Comparison of ENCODE assay signal across 12 cellular contexts in genomic region chr6:101761124-101761601, GRCh38.
A peak's percentile ranks its signal among the peaks of the same experiment; 100 is the strongest.
DNase-seq lines count a peak whose midpoint lies in the region; ATAC-seq and TF ChIP-seq lines count a peak whose summit lies in the region.
"Had no signal": no experiment of that assay in that cellular context is flagged by ENCODE, and none has a peak within 500 bp of the region (broad histone marks: within the 10 kb centered on the region; RNA-seq: fewer than 3 reads in every experiment).

No MANE protein-coding gene starts in this region.

- H3K27me3 Mint-ChIP-seq in activated T-cell treated with anti-CD3 and anti-CD28 coated beads, Interleukin-2, amount 50 U/mL, for 4 hours (ENCODE audit: low read depth): no peaks in the 10 kb centered on the region
- H3K27me3 Mint-ChIP-seq: IgD-negative memory B cell had no signal

- TF ChIP-seq CTCF in NB4 (IDR thresholded peaks at IDR 0.05; ENCODE audit: low read depth, low read length): no peak
- TF ChIP-seq CTCF in choroid plexus epithelial cell (conservative IDR thresholded peaks at IDR 0.05; ENCODE audit: low read depth, low read length): no peak
- TF ChIP-seq CTCF in OCI-LY7 (conservative IDR thresholded peaks at IDR 0.05; ENCODE audit: low read length): no peak

- H3K4me3 ChIP-seq in NB4 (ENCODE audit: low read depth, low read length) (no peak overlapping the region), choroid plexus epithelial cell (ENCODE audit: low read depth, low read length) (no peak overlapping the region), OCI-LY7 (ENCODE audit: low read depth, low read length, poor library complexity, severe bottlenecking) (no peak overlapping the region)

- no peak overlapping the region for H3K4me3 Mint-ChIP-seq in activated T-cell treated with anti-CD3 and anti-CD28 coated beads, Interleukin-2, amount 50 U/mL, for 4 hours
- H3K4me3 Mint-ChIP-seq: IgD-negative memory B cell had no signal

- no peaks in the 10 kb centered on the region for H4K20me1 ChIP-seq in OCI-LY7 (ENCODE audit: insufficient read depth, low read length)

- no peak overlapping the region for H3K27ac ChIP-seq in OCI-LY7 (ENCODE audit: low read depth, low read length, poor library complexity, severe bottlenecking)

- no peaks in the 10 kb centered on the region for H3K36me3 Mint-ChIP-seq in activated T-cell treated with anti-CD3 and anti-CD28 coated beads, Interleukin-2, amount 50 U/mL, for 4 hours (ENCODE audit: insufficient read depth)
- H3K36me3 Mint-ChIP-seq: IgD-negative memory B cell had no signal

- no peak overlapping the region for H2AFZ ChIP-seq in OCI-LY7 (ENCODE audit: low read length)

- H3K4me2 ChIP-seq in OCI-LY7 (ENCODE audit: low read length): no peak overlapping the region

- H3K79me2 ChIP-seq in OCI-LY7 (ENCODE audit: insufficient read depth, low read depth, low read length): no peaks in the 10 kb centered on the region

- POLR2A ChIA-PET in OCI-LY7 (lab: Charles Lee): interaction anchor here (0.6 kb wide), 1 partner anchor 65 kb away, joined by 3 read pairs; no protein-coding TSS in a partner anchor

- DNase-seq in EL: peak; percentile 83
- peak; percentile 81 for DNase-seq in NB4 (ENCODE audit: low read depth)
- DNase-seq in choroid plexus epithelial cell (ENCODE audit: low read depth): peak; percentile 88
- DNase-seq in myocyte (ENCODE audit: low read depth): peak; percentile 40
- DNase-seq in NCI-H128 (lab: John Stamatoyannopoulos, UW; ENCODE audit: unreplicated experiment): no peak
- DNase-seq in activated T-cell treated with anti-CD3 and anti-CD28 coated beads, Interleukin-2, amount 50 U/mL, for 4 hours: no peak
- no peak for DNase-seq in OCI-LY7 (ENCODE audit: low spot score)
- DNase-seq: activated CD4-positive, alpha-beta T cell treated with anti-CD3 and anti-CD28 coated beads, Interleukin-2, amount 50 U/mL, for 4 hours; left colon; SW 1271 had no signal

- no peaks in the 10 kb centered on the region for H3K4me1 ChIP-seq in OCI-LY7 (ENCODE audit: insufficient read depth, low read length, poor library complexity, severe bottlenecking)

- no peaks in the 10 kb centered on the region for H3K36me3 ChIP-seq in OCI-LY7 (ENCODE audit: insufficient read depth, low read length)

- no peaks in the 10 kb centered on the region for H3K9me3 Mint-ChIP-seq in activated T-cell treated with anti-CD3 and anti-CD28 coated beads, Interleukin-2, amount 50 U/mL, for 4 hours
- H3K9me3 Mint-ChIP-seq: IgD-negative memory B cell had no signal

- ATAC-seq in GM19324 (IDR thresholded peaks at IDR 0.05; ENCODE audit: low FRiP score, unreplicated experiment): no peak
- ATAC-seq in activated T-cell treated with anti-CD3 and anti-CD28 coated beads, Interleukin-2, amount 50 U/mL, for 4 hours: no peak
- ATAC-seq: left colon had no signal

- TF ChIP-seq POLR2A in NB4 (IDR thresholded peaks at IDR 0.05; ENCODE audit: extremely low read depth, insufficient read length): no peak

- BruUV-seq in OCI-LY7 (replicated peaks; lab: Mats Ljungman, UMichigan): no TSS peak

- H3K4me1 Mint-ChIP-seq in activated T-cell treated with anti-CD3 and anti-CD28 coated beads, Interleukin-2, amount 50 U/mL, for 4 hours (ENCODE audit: low read depth): no peaks in the 10 kb centered on the region
- H3K4me1 Mint-ChIP-seq: IgD-negative memory B cell had no signal

- no peaks in the 10 kb centered on the region for H3K9me2 ChIP-seq in OCI-LY7 (ENCODE audit: insufficient read depth, low read length)

- H3K9me3 ChIP-seq in OCI-LY7 (ENCODE audit: low read length): no peaks in the 10 kb centered on the region

- CTCF ChIA-PET in OCI-LY7 (lab: Charles Lee; ENCODE audit: unreplicated experiment): no interaction called here

- intact Hi-C loops in OCI-LY7 (cut with micrococcal nuclease; ENCODE audit: unreplicated experiment): no loop called here

Comparison
In these comparisons a context has a peak if more than half of its experiments do, and no peak if none do; other contexts are left out.
1. DNase-seq: peak in EL (single experiment), NB4 (single experiment), choroid plexus epithelial cell (single experiment) and myocyte (single experiment); none in NCI-H128 (single experiment), activated T-cell treated with anti-CD3 and anti-CD28 coated beads, Interleukin-2, amount 50 U/mL, for 4 hours (single experiment) and OCI-LY7 (single experiment).